ENCODE assay signal across 33 cellular contexts in the genomic region with DNA sequence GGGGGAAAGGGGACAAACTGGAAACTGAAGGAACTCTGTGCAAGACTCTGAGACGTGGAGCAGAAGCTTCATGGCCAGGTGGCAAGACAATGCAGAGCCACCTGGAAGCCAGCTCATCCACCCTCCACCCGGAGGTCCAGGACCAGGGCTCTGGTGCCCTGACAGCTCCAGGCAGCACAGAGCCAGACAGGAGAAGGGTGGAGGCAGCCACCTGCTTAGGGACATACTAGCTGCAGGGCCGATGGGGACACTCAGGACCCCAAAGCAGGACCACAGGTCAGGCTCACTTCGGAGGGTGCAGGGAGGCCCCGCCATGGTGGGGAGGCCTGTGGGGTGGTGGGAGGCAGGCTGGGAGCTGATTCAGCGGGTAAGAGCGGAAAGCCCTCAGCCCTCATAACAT. TPM values are rescaled to one million over a fixed set of nuclear protein-coding genes. Genes with fewer than 3 reads are reported as not detected.
"Had no signal": no experiment of that assay in that cellular context is flagged by ENCODE, and none has a peak within 500 bp of the region (broad histone marks: within the 10 kb centered on the region; RNA-seq: fewer than 3 reads in every experiment).

No MANE protein-coding gene starts in this region.

- ATAC-seq: activated CD8-positive, alpha-beta memory T cell treated with anti-CD3 and anti-CD28 coated beads, Interleukin-2, amount 10 ng/mL, durations not matched to agents 7 days and 5 days; body of pancreas had no signal

- H2AFZ ChIP-seq: PC-9 had no signal

- H3K9me3 ChIP-seq: body of pancreas, breast epithelium had no signal

- H3K27me3 ChIP-seq: body of pancreas, breast epithelium had no signal

- H3K36me3 ChIP-seq: breast epithelium, WERI-Rb-1 had no signal

- H3K4me3 ChIP-seq: body of pancreas, breast epithelium, PC-9 had no signal

- DNase-seq: activated CD4-positive, alpha-beta memory T cell treated with anti-CD3 and anti-CD28 coated beads, Interleukin-2, amount 10 ng/mL, durations not matched to agents 7 days and 5 days; activated CD4-positive, alpha-beta T cell treated with anti-CD3 and anti-CD28 coated beads for 1 hour; activated CD4-positive, alpha-beta T cell treated with anti-CD3 and anti-CD28 coated beads for 48 hours; activated CD4-positive, CD25-positive, alpha-beta regulatory T cell; activated CD8-positive, alpha-beta memory T cell treated with anti-CD3 and anti-CD28 coated beads for 24 hours; activated CD8-positive, alpha-beta memory T cell treated with anti-CD3 and anti-CD28 coated beads, Interleukin-2, amount 10 ng/mL, durations not matched to agents 7 days and 5 days; activated CD8-positive, alpha-beta memory T cell treated with anti-CD3 and anti-CD28 coated beads, Interleukin-2, amount 50 U/mL, for 48 hours; activated effector memory CD4-positive, alpha-beta T cell treated with Interleukin-2 at 50 U/mL for 16 hours; activated naive CD4-positive, alpha-beta T cell treated with anti-CD3 and anti-CD28 coated beads, Interleukin-2, amount 10 ng/mL, durations not matched to agents 7 days and 5 days; activated naive CD8-positive, alpha-beta T cell treated with anti-CD3 and anti-CD28 coated beads for 36 hours; activated T-cell treated with anti-CD3 and anti-CD28 coated beads, Interleukin-2, amount 50 U/mL, for 48 hours; amniotic stem cell; body of pancreas; NCI-H1436 treated with DMSO at 0.1 percent for 48 hours; NCI-H187; NCI-H2029 treated with DMSO at 0.1 percent for 48 hours; NCI-H2107; NCI-H2171; NCI-H510A; NCI-H526; NCI-H748 treated with DMSO at 0.1 percent for 48 hours; NK-92 treated with Interleukin-12 subunit alpha and Interleukin-12 subunit beta, amount 100 ng/mL, for 24 hours; PC-9; Right ventricle myocardium superior; SW 1271; T1000; WERI-Rb-1 had no signal

- H3K9ac ChIP-seq: KMS-11 had no signal

- H3K4me1 ChIP-seq: body of pancreas, breast epithelium had no signal

- H3K27ac ChIP-seq: body of pancreas, breast epithelium, KMS-11, PC-9, RWPE1, WERI-Rb-1 had no signal

- H3K4me2 ChIP-seq: KMS-11, PC-9 had no signal

RNA-seq across cellular contexts. Expression of gene SLC22A3, which starts 19.0 kb away (rescaled TPM):
- total RNA-seq: activated CD4-positive, alpha-beta memory T cell treated with anti-CD3 and anti-CD28 coated beads, Interleukin-2, amount 10 ng/mL, durations not matched to agents 7 days and 5 days; activated CD8-positive, alpha-beta memory T cell treated with anti-CD3 and anti-CD28 coated beads, Interleukin-2, amount 10 ng/mL, durations not matched to agents 7 days and 5 days; activated naive CD8-positive, alpha-beta T cell treated with anti-CD3 and anti-CD28 coated beads for 36 hours; OCI-LY7; PC-9; T-helper 1 cell treated with Interleukin-12 subunit alpha and Interleukin-12 subunit beta and Interleukin-4 antibody, amounts not matched to agents 30 ng/mL and 1 ng/mL, for 36 hours; T-helper 2 cell treated with Interferon-gamma antibody and Interleukin-4, amounts not matched to agents 100 ng/mL and 5 ng/mL, for 36 hours had no signal
